In genomic region chr19:41426952-41427646, GRCh38 we compare ENCODE assay signal across 8 cellular contexts. TPM values are rescaled to one million over a fixed set of nuclear protein-coding genes. Genes with fewer than 3 reads are reported as not detected.
DNase-seq lines count a peak whose midpoint lies in the region; ATAC-seq, FAIRE-seq and TF ChIP-seq lines count a peak whose summit lies in the region.

A gene with protein sequence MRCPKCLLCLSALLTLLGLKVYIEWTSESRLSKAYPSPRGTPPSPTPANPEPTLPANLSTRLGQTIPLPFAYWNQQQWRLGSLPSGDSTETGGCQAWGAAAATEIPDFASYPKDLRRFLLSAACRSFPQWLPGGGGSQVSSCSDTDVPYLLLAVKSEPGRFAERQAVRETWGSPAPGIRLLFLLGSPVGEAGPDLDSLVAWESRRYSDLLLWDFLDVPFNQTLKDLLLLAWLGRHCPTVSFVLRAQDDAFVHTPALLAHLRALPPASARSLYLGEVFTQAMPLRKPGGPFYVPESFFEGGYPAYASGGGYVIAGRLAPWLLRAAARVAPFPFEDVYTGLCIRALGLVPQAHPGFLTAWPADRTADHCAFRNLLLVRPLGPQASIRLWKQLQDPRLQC (minus strand): TSS chr19:41427374. CDS start chr19:41426778, 596 bp downstream.

- no peaks in the 10 kb centered on the region for H3K9me3 ChIP-seq in thoracic aorta

- peaks cover 18% of the 10 kb centered on the region for H3K36me3 ChIP-seq in thoracic aorta

- TF ChIP-seq CTCF in thoracic aorta (IDR thresholded peaks at IDR 0.05): no peak

- peak within 1 kb of the TSS; percentile 92 for H3K27ac Mint-ChIP-seq in activated T-cell treated with anti-CD3 and anti-CD28 coated beads, Interleukin-2, amount 50 U/mL, for 72 hours
- H3K27ac Mint-ChIP-seq in naive thymus-derived CD8-positive, alpha-beta T cell: peak within 1 kb of the TSS; percentile 89 to 98 (median 91)

- FAIRE-seq in GM12892 (lab: Jason Lieb, UNC): no peak

- no peak for TF ChIP-seq POLR2A in GM12892 (IDR thresholded peaks at IDR 0.05; ENCODE audit: low read depth, low read length)

- H3K9me3 Mint-ChIP-seq in activated T-cell treated with anti-CD3 and anti-CD28 coated beads, Interleukin-2, amount 50 U/mL, for 72 hours: no peaks in the 10 kb centered on the region
- H3K9me3 Mint-ChIP-seq in naive thymus-derived CD8-positive, alpha-beta T cell: no peaks in the 10 kb centered on the region

- H3K27me3 ChIP-seq in thoracic aorta (replicated peaks; ENCODE audit: insufficient read depth): no peaks in the 10 kb centered on the region

- H3K4me1 ChIP-seq in thoracic aorta (ENCODE audit: control insufficient read depth in 1 of 2, low read depth in 2 of 2): peaks cover 13 to 30% of the 10 kb centered on the region in 2 donors

- peak; percentile 70 for ATAC-seq in activated T-cell treated with anti-CD3 and anti-CD28 coated beads, Interleukin-2, amount 50 U/mL, for 72 hours (replicated peaks in 1 of 2)
- ATAC-seq in naive thymus-derived CD8-positive, alpha-beta T cell: peak; percentile 66 to 71
- peak; percentile 29 for ATAC-seq in thoracic aorta (ENCODE audit: insufficient number of reproducible peaks, low FRiP score, low read depth)
- ATAC-seq in HG02623 (IDR thresholded peaks at IDR 0.05; ENCODE audit: unreplicated experiment): no peak

- POLR2A ChIA-PET in naive thymus-derived CD8-positive, alpha-beta T cell (lab: Charles Lee): interaction anchor here (0.7 kb wide), 1 partner anchor 13 kb away, joined by 4 read pairs; the partner anchor contains the start of gene DMAC2

- no peaks in the 10 kb centered on the region for H3K27me3 Mint-ChIP-seq in activated T-cell treated with anti-CD3 and anti-CD28 coated beads, Interleukin-2, amount 50 U/mL, for 72 hours (ENCODE audit: low read depth)
- no peaks in the 10 kb centered on the region for H3K27me3 Mint-ChIP-seq in naive thymus-derived CD8-positive, alpha-beta T cell

- peaks cover 0 to 10% of the 10 kb centered on the region in 2 donors for H3K36me3 Mint-ChIP-seq in activated T-cell treated with anti-CD3 and anti-CD28 coated beads, Interleukin-2, amount 50 U/mL, for 72 hours (ENCODE audit: insufficient read depth in 2 of 2)
- peaks cover 0 to 28% (median 5%) of the 10 kb centered on the region in 3 donors for H3K36me3 Mint-ChIP-seq in naive thymus-derived CD8-positive, alpha-beta T cell

- DNase-seq in GM12892 (ENCODE audit: insufficient read length): peak; percentile 52
- peak; percentile 89 for DNase-seq in NCI-H2227 treated with DMSO at 0.1 percent for 48 hours (lab: John Stamatoyannopoulos, UW)
- DNase-seq in activated T-cell treated with anti-CD3 and anti-CD28 coated beads, Interleukin-2, amount 50 U/mL, for 72 hours: peak; percentile 44 to 50
- DNase-seq in fibroblast of gingiva (ENCODE audit: low read depth): peak; percentile 61
- DNase-seq in naive thymus-derived CD8-positive, alpha-beta T cell: peak in 5 of 10 donors; percentile 16 to 38 (median 22)
- DNase-seq in thoracic aorta (ENCODE audit: low spot score): peak; percentile 39
- DNase-seq in inferior parietal cortex (ENCODE audit: extremely low spot score): no peak

- peak within 1 kb of the TSS; percentile 79 to 95 for H3K4me3 Mint-ChIP-seq in activated T-cell treated with anti-CD3 and anti-CD28 coated beads, Interleukin-2, amount 50 U/mL, for 72 hours
- peak within 1 kb of the TSS; percentile 78 to 99 (median 86) for H3K4me3 Mint-ChIP-seq in naive thymus-derived CD8-positive, alpha-beta T cell

- H3K4me3 ChIP-seq in thoracic aorta: peak within 1 kb of the TSS; percentile 90

- H3K27ac ChIP-seq in thoracic aorta: peak within 1 kb of the TSS; percentile 66 to 77

- peaks cover 24% of the 10 kb centered on the region for H3K4me1 Mint-ChIP-seq in activated T-cell treated with anti-CD3 and anti-CD28 coated beads, Interleukin-2, amount 50 U/mL, for 72 hours (ENCODE audit: low read depth)
- peaks cover 19 to 36% (median 31%) of the 10 kb centered on the region in 4 donors for H3K4me1 Mint-ChIP-seq in naive thymus-derived CD8-positive, alpha-beta T cell

RNA-seq across cellular contexts. Expression of the gene that starts here (rescaled TPM):
- polyA plus RNA-seq in GM12892 (2012; ENCODE audit: missing spikeins): not detected
- 1 to 10 TPM in 1 of 2 donors, not detected in 1; 1.1 TPM for total RNA-seq in activated T-cell treated with anti-CD3 and anti-CD28 coated beads, Interleukin-2, amount 50 U/mL, for 72 hours
- under 1 TPM; 0.39 to 0.41 TPM for total RNA-seq in naive thymus-derived CD8-positive, alpha-beta T cell
- 1 to 10 TPM in 1 of 3 donors, under 1 TPM in 2; 0.33 to 1.1 (median 0.89) TPM for polyA plus RNA-seq in naive thymus-derived CD8-positive, alpha-beta T cell
- 1 to 10 TPM; 4.0 to 4.2 TPM for total RNA-seq in thoracic aorta
